Comparison of ENCODE assay signal across 1 cellular context in the genomic region with DNA sequence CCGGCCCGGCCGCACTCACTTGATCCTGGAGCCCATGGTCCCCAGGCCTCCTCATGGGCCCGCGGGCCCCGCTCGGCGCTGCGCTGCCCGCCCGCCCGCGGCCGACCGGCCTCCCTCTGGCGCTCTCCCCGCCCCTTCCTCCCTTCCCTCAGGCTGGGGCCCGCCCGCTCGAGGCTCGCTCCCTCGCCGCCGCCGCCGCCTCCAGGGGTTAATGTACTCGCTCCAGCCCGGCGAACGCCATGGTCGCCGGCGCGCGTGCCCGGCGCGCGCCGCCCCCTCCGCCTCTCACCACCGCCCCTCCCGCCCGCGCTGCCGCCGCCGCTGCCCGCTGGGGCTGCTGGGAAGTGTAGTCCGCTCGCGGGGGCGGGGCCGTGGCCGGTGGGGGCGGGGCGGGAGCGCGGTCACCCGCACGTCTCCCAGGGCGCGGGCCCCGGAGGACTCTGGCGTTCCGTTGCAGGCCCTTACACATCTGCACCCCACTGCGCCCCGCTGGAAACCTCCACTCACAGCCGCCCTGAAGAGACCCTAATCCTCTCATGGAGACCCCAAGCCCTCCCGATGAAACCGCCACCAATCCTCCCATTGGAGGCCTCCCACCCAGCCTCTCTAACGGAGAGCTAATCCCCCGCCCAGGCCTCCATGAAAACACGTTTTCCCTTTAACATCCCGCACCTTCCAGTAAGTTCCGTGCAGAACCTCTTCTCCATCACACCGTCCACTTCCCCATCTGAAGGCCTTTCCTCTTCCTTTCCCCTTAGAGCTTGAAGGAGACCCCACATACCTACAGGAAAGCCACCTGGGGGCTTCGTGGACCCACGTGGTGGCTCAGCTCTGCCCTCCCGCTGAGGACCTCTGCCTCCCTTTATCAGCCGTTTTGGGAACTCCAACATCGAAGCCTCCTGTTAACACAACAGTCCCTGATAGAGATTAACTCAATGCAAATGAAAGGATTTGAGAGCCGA.
A peak's percentile ranks its signal among the peaks of the same experiment; 100 is the strongest.
TF ChIP-seq lines count a peak whose summit lies in the region.

A gene with protein sequence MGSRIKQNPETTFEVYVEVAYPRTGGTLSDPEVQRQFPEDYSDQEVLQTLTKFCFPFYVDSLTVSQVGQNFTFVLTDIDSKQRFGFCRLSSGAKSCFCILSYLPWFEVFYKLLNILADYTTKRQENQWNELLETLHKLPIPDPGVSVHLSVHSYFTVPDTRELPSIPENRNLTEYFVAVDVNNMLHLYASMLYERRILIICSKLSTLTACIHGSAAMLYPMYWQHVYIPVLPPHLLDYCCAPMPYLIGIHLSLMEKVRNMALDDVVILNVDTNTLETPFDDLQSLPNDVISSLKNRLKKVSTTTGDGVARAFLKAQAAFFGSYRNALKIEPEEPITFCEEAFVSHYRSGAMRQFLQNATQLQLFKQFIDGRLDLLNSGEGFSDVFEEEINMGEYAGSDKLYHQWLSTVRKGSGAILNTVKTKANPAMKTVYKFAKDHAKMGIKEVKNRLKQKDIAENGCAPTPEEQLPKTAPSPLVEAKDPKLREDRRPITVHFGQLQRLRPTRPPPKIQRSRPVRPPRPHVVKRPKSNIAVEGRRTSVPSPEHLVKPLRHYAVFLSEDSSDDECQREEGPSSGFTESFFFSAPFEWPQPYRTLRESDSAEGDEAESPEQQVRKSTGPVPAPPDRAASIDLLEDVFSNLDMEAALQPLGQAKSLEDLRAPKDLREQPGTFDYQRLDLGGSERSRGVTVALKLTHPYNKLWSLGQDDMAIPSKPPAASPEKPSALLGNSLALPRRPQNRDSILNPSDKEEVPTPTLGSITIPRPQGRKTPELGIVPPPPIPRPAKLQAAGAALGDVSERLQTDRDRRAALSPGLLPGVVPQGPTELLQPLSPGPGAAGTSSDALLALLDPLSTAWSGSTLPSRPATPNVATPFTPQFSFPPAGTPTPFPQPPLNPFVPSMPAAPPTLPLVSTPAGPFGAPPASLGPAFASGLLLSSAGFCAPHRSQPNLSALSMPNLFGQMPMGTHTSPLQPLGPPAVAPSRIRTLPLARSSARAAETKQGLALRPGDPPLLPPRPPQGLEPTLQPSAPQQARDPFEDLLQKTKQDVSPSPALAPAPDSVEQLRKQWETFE (minus strand): TSS at position 257 of the 962 bp plus-strand sequence. CDS start 221 bp downstream, at position 36.

TF ChIP-seq in K562, 482 proteins besides CTCF, POLR2A, EP300 and RAD21 (continued from another document and continues in another):
- TF ChIP-seq, protein P1, sequence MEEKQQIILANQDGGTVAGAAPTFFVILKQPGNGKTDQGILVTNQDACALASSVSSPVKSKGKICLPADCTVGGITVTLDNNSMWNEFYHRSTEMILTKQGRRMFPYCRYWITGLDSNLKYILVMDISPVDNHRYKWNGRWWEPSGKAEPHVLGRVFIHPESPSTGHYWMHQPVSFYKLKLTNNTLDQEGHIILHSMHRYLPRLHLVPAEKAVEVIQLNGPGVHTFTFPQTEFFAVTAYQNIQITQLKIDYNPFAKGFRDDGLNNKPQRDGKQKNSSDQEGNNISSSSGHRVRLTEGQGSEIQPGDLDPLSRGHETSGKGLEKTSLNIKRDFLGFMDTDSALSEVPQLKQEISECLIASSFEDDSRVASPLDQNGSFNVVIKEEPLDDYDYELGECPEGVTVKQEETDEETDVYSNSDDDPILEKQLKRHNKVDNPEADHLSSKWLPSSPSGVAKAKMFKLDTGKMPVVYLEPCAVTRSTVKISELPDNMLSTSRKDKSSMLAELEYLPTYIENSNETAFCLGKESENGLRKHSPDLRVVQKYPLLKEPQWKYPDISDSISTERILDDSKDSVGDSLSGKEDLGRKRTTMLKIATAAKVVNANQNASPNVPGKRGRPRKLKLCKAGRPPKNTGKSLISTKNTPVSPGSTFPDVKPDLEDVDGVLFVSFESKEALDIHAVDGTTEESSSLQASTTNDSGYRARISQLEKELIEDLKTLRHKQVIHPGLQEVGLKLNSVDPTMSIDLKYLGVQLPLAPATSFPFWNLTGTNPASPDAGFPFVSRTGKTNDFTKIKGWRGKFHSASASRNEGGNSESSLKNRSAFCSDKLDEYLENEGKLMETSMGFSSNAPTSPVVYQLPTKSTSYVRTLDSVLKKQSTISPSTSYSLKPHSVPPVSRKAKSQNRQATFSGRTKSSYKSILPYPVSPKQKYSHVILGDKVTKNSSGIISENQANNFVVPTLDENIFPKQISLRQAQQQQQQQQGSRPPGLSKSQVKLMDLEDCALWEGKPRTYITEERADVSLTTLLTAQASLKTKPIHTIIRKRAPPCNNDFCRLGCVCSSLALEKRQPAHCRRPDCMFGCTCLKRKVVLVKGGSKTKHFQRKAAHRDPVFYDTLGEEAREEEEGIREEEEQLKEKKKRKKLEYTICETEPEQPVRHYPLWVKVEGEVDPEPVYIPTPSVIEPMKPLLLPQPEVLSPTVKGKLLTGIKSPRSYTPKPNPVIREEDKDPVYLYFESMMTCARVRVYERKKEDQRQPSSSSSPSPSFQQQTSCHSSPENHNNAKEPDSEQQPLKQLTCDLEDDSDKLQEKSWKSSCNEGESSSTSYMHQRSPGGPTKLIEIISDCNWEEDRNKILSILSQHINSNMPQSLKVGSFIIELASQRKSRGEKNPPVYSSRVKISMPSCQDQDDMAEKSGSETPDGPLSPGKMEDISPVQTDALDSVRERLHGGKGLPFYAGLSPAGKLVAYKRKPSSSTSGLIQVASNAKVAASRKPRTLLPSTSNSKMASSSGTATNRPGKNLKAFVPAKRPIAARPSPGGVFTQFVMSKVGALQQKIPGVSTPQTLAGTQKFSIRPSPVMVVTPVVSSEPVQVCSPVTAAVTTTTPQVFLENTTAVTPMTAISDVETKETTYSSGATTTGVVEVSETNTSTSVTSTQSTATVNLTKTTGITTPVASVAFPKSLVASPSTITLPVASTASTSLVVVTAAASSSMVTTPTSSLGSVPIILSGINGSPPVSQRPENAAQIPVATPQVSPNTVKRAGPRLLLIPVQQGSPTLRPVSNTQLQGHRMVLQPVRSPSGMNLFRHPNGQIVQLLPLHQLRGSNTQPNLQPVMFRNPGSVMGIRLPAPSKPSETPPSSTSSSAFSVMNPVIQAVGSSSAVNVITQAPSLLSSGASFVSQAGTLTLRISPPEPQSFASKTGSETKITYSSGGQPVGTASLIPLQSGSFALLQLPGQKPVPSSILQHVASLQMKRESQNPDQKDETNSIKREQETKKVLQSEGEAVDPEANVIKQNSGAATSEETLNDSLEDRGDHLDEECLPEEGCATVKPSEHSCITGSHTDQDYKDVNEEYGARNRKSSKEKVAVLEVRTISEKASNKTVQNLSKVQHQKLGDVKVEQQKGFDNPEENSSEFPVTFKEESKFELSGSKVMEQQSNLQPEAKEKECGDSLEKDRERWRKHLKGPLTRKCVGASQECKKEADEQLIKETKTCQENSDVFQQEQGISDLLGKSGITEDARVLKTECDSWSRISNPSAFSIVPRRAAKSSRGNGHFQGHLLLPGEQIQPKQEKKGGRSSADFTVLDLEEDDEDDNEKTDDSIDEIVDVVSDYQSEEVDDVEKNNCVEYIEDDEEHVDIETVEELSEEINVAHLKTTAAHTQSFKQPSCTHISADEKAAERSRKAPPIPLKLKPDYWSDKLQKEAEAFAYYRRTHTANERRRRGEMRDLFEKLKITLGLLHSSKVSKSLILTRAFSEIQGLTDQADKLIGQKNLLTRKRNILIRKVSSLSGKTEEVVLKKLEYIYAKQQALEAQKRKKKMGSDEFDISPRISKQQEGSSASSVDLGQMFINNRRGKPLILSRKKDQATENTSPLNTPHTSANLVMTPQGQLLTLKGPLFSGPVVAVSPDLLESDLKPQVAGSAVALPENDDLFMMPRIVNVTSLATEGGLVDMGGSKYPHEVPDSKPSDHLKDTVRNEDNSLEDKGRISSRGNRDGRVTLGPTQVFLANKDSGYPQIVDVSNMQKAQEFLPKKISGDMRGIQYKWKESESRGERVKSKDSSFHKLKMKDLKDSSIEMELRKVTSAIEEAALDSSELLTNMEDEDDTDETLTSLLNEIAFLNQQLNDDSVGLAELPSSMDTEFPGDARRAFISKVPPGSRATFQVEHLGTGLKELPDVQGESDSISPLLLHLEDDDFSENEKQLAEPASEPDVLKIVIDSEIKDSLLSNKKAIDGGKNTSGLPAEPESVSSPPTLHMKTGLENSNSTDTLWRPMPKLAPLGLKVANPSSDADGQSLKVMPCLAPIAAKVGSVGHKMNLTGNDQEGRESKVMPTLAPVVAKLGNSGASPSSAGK (IDR thresholded peaks at IDR 0.05): peak; percentile 93
- TF ChIP-seq, protein P2, sequence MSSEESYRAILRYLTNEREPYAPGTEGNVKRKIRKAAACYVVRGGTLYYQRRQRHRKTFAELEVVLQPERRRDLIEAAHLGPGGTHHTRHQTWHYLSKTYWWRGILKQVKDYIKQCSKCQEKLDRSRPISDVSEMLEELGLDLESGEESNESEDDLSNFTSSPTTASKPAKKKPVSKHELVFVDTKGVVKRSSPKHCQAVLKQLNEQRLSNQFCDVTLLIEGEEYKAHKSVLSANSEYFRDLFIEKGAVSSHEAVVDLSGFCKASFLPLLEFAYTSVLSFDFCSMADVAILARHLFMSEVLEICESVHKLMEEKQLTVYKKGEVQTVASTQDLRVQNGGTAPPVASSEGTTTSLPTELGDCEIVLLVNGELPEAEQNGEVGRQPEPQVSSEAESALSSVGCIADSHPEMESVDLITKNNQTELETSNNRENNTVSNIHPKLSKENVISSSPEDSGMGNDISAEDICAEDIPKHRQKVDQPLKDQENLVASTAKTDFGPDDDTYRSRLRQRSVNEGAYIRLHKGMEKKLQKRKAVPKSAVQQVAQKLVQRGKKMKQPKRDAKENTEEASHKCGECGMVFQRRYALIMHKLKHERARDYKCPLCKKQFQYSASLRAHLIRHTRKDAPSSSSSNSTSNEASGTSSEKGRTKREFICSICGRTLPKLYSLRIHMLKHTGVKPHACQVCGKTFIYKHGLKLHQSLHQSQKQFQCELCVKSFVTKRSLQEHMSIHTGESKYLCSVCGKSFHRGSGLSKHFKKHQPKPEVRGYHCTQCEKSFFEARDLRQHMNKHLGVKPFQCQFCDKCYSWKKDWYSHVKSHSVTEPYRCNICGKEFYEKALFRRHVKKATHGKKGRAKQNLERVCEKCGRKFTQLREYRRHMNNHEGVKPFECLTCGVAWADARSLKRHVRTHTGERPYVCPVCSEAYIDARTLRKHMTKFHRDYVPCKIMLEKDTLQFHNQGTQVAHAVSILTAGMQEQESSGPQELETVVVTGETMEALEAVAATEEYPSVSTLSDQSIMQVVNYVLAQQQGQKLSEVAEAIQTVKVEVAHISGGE (CRISPR knock-in tag; IDR thresholded peaks at IDR 0.05): peak in 1 of 3 experiments; percentile 73; a peak in 2 of 6 replicates
- TF ChIP-seq SNIP1 (IDR thresholded peaks at IDR 0.05; ENCODE audit: low read depth): no peak
- TF ChIP-seq ARHGAP35 (IDR thresholded peaks at IDR 0.05; ENCODE audit: partially characterized antibody): no peak
- no peak for TF ChIP-seq CREB3 (tag; conservative IDR thresholded peaks at IDR 0.05; ENCODE audit: low read depth)
- TF ChIP-seq SMARCB1 (IDR thresholded peaks at IDR 0.05; ENCODE audit: insufficient read length, low read depth): no peak
- TF ChIP-seq ZFP36 (IDR thresholded peaks at IDR 0.05; ENCODE audit: low read depth, low read length, partially characterized antibody): no peak
- TF ChIP-seq, protein P3, sequence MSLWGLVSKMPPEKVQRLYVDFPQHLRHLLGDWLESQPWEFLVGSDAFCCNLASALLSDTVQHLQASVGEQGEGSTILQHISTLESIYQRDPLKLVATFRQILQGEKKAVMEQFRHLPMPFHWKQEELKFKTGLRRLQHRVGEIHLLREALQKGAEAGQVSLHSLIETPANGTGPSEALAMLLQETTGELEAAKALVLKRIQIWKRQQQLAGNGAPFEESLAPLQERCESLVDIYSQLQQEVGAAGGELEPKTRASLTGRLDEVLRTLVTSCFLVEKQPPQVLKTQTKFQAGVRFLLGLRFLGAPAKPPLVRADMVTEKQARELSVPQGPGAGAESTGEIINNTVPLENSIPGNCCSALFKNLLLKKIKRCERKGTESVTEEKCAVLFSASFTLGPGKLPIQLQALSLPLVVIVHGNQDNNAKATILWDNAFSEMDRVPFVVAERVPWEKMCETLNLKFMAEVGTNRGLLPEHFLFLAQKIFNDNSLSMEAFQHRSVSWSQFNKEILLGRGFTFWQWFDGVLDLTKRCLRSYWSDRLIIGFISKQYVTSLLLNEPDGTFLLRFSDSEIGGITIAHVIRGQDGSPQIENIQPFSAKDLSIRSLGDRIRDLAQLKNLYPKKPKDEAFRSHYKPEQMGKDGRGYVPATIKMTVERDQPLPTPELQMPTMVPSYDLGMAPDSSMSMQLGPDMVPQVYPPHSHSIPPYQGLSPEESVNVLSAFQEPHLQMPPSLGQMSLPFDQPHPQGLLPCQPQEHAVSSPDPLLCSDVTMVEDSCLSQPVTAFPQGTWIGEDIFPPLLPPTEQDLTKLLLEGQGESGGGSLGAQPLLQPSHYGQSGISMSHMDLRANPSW (CRISPR knock-in tag; IDR thresholded peaks at IDR 0.05): no peak
- TF ChIP-seq HNRNPLL (IDR thresholded peaks at IDR 0.05; ENCODE audit: low read depth, low read length, poor library complexity, severe bottlenecking): no peak
- TF ChIP-seq ZNF24 (IDR thresholded peaks at IDR 0.05): no peak
- no peak for TF ChIP-seq ASH1L (IDR thresholded peaks at IDR 0.05; ENCODE audit: borderline replicate concordance, low read depth, partially characterized antibody)
- no peak for TF ChIP-seq PPARD (CRISPR knock-in tag; IDR thresholded peaks at IDR 0.05)
- peak; percentile 41; the same call in 1 of the 2 replicates for TF ChIP-seq CTBP1 (IDR thresholded peaks at IDR 0.05; ENCODE audit: borderline replicate concordance)
- no peak for TF ChIP-seq XRCC5 (IDR thresholded peaks at IDR 0.05; ENCODE audit: low read depth, low read length)
- TF ChIP-seq MYBL2 (IDR thresholded peaks at IDR 0.05; ENCODE audit: low read depth): no peak
- TF ChIP-seq MYBL2 (CRISPR knock-in tag; IDR thresholded peaks at IDR 0.05; ENCODE audit: borderline replicate concordance): no peak
- no peak for TF ChIP-seq POLR2AphosphoS2 (IDR thresholded peaks at IDR 0.05; ENCODE audit: low read length)
- peak; percentile 85 for TF ChIP-seq GMEB1 (CRISPR knock-in tag; IDR thresholded peaks at IDR 0.05)
- TF ChIP-seq MEF2A (IDR thresholded peaks at IDR 0.05; ENCODE audit: control insufficient read depth, low read depth, low read length): no peak
- peak; percentile 75 for TF ChIP-seq ZNF143 (CRISPR knock-in tag; IDR thresholded peaks at IDR 0.05)
- no peak for TF ChIP-seq WHSC1 (IDR thresholded peaks at IDR 0.05; ENCODE audit: low read length)
- TF ChIP-seq NR2C1 (IDR thresholded peaks at IDR 0.05): no peak
- no peak for TF ChIP-seq NR2C1 (tag; IDR thresholded peaks at IDR 0.05)
- no peak for TF ChIP-seq MECOM (CRISPR knock-in tag; IDR thresholded peaks at IDR 0.05)
- no peak for TF ChIP-seq GTF2F1 (IDR thresholded peaks at IDR 0.05; ENCODE audit: low read depth, low read length)
- peak; percentile 67; the same call in 1 of the 2 replicates for TF ChIP-seq SMAD4 (CRISPR knock-in tag; conservative IDR thresholded peaks at IDR 0.05)
